ENCODE assay signal across 1 cellular context in the genomic region with DNA sequence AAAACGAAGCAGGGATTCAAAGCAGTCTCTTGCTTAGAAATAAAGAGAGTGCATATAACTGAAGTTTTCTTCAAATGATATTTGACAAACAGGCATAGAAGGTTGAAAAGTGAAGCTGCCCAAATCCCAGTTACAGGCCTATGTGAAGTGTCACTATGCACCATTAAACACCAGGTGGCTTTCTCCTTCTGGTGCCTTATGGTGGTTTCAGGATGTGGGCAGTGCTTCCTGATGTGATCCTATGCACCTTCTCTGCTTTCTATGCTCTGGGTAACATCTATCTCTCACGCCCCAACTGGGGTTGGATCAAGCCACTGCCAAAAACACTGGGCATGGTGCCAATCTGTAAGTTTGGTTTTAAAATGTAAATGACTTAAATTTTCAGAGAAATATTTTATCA.
TF ChIP-seq lines count a peak whose summit lies in the region.

No MANE protein-coding gene starts in this region.

TF ChIP-seq in SK-N-SH, 30 proteins besides CTCF, POLR2A, EP300 and RAD21 (continued from another document):
- TF ChIP-seq RXRA (IDR thresholded peaks at IDR 0.05; ENCODE audit: borderline replicate concordance, low read depth), result no peak
